26 cellular contexts compared by ENCODE assay signal in genomic region chr12:42284157-42284556, GRCh38. TPM values are rescaled to one million over a fixed set of nuclear protein-coding genes. Genes with fewer than 3 reads are reported as not detected.
DNase-seq lines count a peak whose midpoint lies in the region; ATAC-seq and TF ChIP-seq lines count a peak whose summit lies in the region.
"Had no signal": no experiment of that assay in that cellular context is flagged by ENCODE, and none has a peak within 500 bp of the region (broad histone marks: within the 10 kb centered on the region; RNA-seq: fewer than 3 reads in every experiment).

No MANE protein-coding gene starts in this region.

- H3K27ac ChIP-seq in heart left ventricle, result no peak overlapping the region
- H3K27ac ChIP-seq: BLaER1 treated with 17β-estradiol and CSF1 and Interleukin-3, amounts not matched to agents 10 nM and 100 nM; left ventricle myocardium inferior; SJCRH30; thoracic aorta had no signal

- H3K4me1 ChIP-seq in heart left ventricle, result peaks cover 0 to 7% (median 0%) of the 10 kb centered on the region in 12 donors
- H3K4me1 ChIP-seq: left ventricle myocardium inferior, SJCRH30 had no signal

- ATAC-seq in HG03354 (IDR thresholded peaks at IDR 0.05; ENCODE audit: poor library complexity, severe bottlenecking, unreplicated experiment), result peak; percentile 47
- ATAC-seq in heart left ventricle, result no peak
- no peak for ATAC-seq in HG03135 (IDR thresholded peaks at IDR 0.05; ENCODE audit: unreplicated experiment)
- no peak for ATAC-seq in left colon
- ATAC-seq: HepG2; right cardiac atrium; stimulated activated effector memory CD8-positive, alpha-beta T cell treated with anti-CD3 and anti-CD28 coated beads, Interleukin-12 subunit alpha, Interleukin-12 subunit beta, amount 100 ng/mL, for 72 hours had no signal

- H3K27ac Mint-ChIP-seq in activated naive CD4-positive, alpha-beta T cell treated with anti-CD3 and anti-CD28 coated beads, Interleukin-2, amount 50 U/mL, for 24 hours, result peak overlapping the region; percentile 35
- H3K27ac Mint-ChIP-seq: activated CD4-positive, alpha-beta T cell treated with anti-CD3 and anti-CD28 coated beads, Interleukin-2, amount 10 ng/mL, durations not matched to agents 7 days and 5 days; stimulated activated effector memory CD8-positive, alpha-beta T cell treated with anti-CD3 and anti-CD28 coated beads, Interleukin-12 subunit alpha, Interleukin-12 subunit beta, amount 100 ng/mL, for 72 hours had no signal

- DNase-seq in activated naive CD4-positive, alpha-beta T cell treated with anti-CD3 and anti-CD28 coated beads, Interleukin-2, amount 50 U/mL, for 16 hours, result no peak
- peak; percentile 11 for DNase-seq in SKM-1 (lab: John Stamatoyannopoulos, UW; ENCODE audit: unreplicated experiment)
- DNase-seq in heart left ventricle, result no peak
- DNase-seq in 8988T, result no peak
- DNase-seq in left colon, result no peak
- DNase-seq: activated CD4-positive, alpha-beta T cell treated with anti-CD3 and anti-CD28 coated beads, Interleukin-2, amount 10 ng/mL, durations not matched to agents 7 days and 5 days; activated gamma-delta T cell; amygdala; DMS 273 treated with DMSO at 0.1 percent for 48 hours; GF-D8; left ventricle myocardium inferior; MM.1S; NCI-H2029 treated with DMSO at 0.1 percent for 48 hours; NCI-H446; occipital lobe; right cardiac atrium; SJCRH30; stimulated activated CD4-positive, alpha-beta T cell treated with anti-CD3 and anti-CD28 coated beads, Interleukin-15, amount 100 ng/mL, for 24 hours; T1000 had no signal

- no peaks in the 10 kb centered on the region for H3K9me3 ChIP-seq in heart left ventricle
- H3K9me3 ChIP-seq: BLaER1 treated with 17β-estradiol and CSF1 and Interleukin-3, amounts not matched to agents 10 nM and 100 nM; left ventricle myocardium inferior; SJCRH30; thoracic aorta had no signal

- H3K36me3 Mint-ChIP-seq in activated naive CD4-positive, alpha-beta T cell treated with anti-CD3 and anti-CD28 coated beads, Interleukin-2, amount 50 U/mL, for 24 hours, result no peaks in the 10 kb centered on the region
- H3K36me3 Mint-ChIP-seq: stimulated activated effector memory CD8-positive, alpha-beta T cell treated with anti-CD3 and anti-CD28 coated beads, Interleukin-12 subunit alpha, Interleukin-12 subunit beta, amount 100 ng/mL, for 72 hours had no signal

- intact Hi-C loops in heart left ventricle (cut with DNase I), result no loop called here
- intact Hi-C loops in left colon (cut with DNase I, micrococcal nuclease), result no loop called here

- no peak overlapping the region for H3K4me3 Mint-ChIP-seq in activated naive CD4-positive, alpha-beta T cell treated with anti-CD3 and anti-CD28 coated beads, Interleukin-2, amount 50 U/mL, for 24 hours
- H3K4me3 Mint-ChIP-seq: activated CD4-positive, alpha-beta T cell treated with anti-CD3 and anti-CD28 coated beads, Interleukin-2, amount 10 ng/mL, durations not matched to agents 7 days and 5 days; stimulated activated effector memory CD8-positive, alpha-beta T cell treated with anti-CD3 and anti-CD28 coated beads, Interleukin-12 subunit alpha, Interleukin-12 subunit beta, amount 100 ng/mL, for 72 hours had no signal

- WGBS in heart left ventricle, 4 donors, result 81 to 92% (median 83%) methylated on average over 1 of the region's 1 CpG

- H3K27me3 Mint-ChIP-seq in activated naive CD4-positive, alpha-beta T cell treated with anti-CD3 and anti-CD28 coated beads, Interleukin-2, amount 50 U/mL, for 24 hours, result peaks cover 5% of the 10 kb centered on the region

- H3K9me3 Mint-ChIP-seq in activated naive CD4-positive, alpha-beta T cell treated with anti-CD3 and anti-CD28 coated beads, Interleukin-2, amount 50 U/mL, for 24 hours, result no peaks in the 10 kb centered on the region
- H3K9me3 Mint-ChIP-seq: activated CD4-positive, alpha-beta T cell treated with anti-CD3 and anti-CD28 coated beads, Interleukin-2, amount 10 ng/mL, durations not matched to agents 7 days and 5 days; stimulated activated effector memory CD8-positive, alpha-beta T cell treated with anti-CD3 and anti-CD28 coated beads, Interleukin-12 subunit alpha, Interleukin-12 subunit beta, amount 100 ng/mL, for 72 hours had no signal

- TF ChIP-seq POLR2A in heart left ventricle (IDR thresholded peaks at IDR 0.05), result no peak

- no peak for TF ChIP-seq CTCF in heart left ventricle (IDR thresholded peaks at IDR 0.05)

- no peaks in the 10 kb centered on the region for H3K27me3 ChIP-seq in heart left ventricle
- H3K27me3 ChIP-seq: BLaER1 treated with 17β-estradiol and CSF1 and Interleukin-3, amounts not matched to agents 10 nM and 100 nM; SJCRH30 had no signal

- no peaks in the 10 kb centered on the region for H3K36me3 ChIP-seq in heart left ventricle
- H3K36me3 ChIP-seq: BLaER1 treated with 17β-estradiol and CSF1 and Interleukin-3, amounts not matched to agents 10 nM and 100 nM; left ventricle myocardium inferior; SJCRH30; thoracic aorta had no signal

- no peak overlapping the region for H3K4me3 ChIP-seq in heart left ventricle
- H3K4me3 ChIP-seq: BLaER1 treated with 17β-estradiol and CSF1 and Interleukin-3, amounts not matched to agents 10 nM and 100 nM; left ventricle myocardium inferior; SJCRH30; thoracic aorta had no signal

- H3K4me1 Mint-ChIP-seq in activated naive CD4-positive, alpha-beta T cell treated with anti-CD3 and anti-CD28 coated beads, Interleukin-2, amount 50 U/mL, for 24 hours, result peaks cover 5% of the 10 kb centered on the region
- H3K4me1 Mint-ChIP-seq: stimulated activated effector memory CD8-positive, alpha-beta T cell treated with anti-CD3 and anti-CD28 coated beads, Interleukin-12 subunit alpha, Interleukin-12 subunit beta, amount 100 ng/mL, for 72 hours had no signal

RNA-seq across cellular contexts. Expression of gene ZCRB1, which starts 41.7 kb away (rescaled TPM):
- total RNA-seq in heart left ventricle (10 to 100 TPM; 30.8 to 69.0 (median 56.2) TPM), left colon (10 to 100 TPM; 31.3 to 31.6 TPM)
- 10 to 100 TPM; 28.1 to 41.2 TPM for polyA plus RNA-seq in heart left ventricle

RNA-seq across cellular contexts. Expression of gene PPHLN1, which starts 41.8 kb away (rescaled TPM):
- total RNA-seq in heart left ventricle, result 10 to 100 TPM; 25.5 to 41.1 (median 35.6) TPM
- polyA plus RNA-seq in heart left ventricle, result 10 to 100 TPM; 21.4 to 35.6 TPM
- total RNA-seq in left colon, result 10 to 100 TPM; 38.2 to 38.5 TPM

RNA-seq across cellular contexts. Expression of gene YAF2, which starts 46.1 kb away (rescaled TPM):
- total RNA-seq in heart left ventricle, result 100 to 1,000 TPM in 1 of 9 donors, 10 to 100 TPM in 8; 31.5 to 125 (median 78.2) TPM
- polyA plus RNA-seq in heart left ventricle, result 10 to 100 TPM; 39.5 to 41.6 TPM
- 10 to 100 TPM; 22.0 to 25.5 TPM for total RNA-seq in left colon
